Comparison of ENCODE assay signal across 2 cellular contexts in genomic region chr6:27267003-27267402, GRCh38. TPM values are rescaled to one million over a fixed set of nuclear protein-coding genes. Genes with fewer than 3 reads are reported as not detected.
"Had no signal": no experiment of that assay in that cellular context is flagged by ENCODE, and none has a peak within 500 bp of the region (broad histone marks: within the 10 kb centered on the region; RNA-seq: fewer than 3 reads in every experiment).

No MANE protein-coding gene starts in this region.

RNA-seq across cellular contexts. Expression of gene POM121L2, which starts 45.1 kb away (rescaled TPM):
- polyA plus RNA-seq: stomach, thymus had no signal
